ENCODE assay signal across 17 cellular contexts in the genomic region with DNA sequence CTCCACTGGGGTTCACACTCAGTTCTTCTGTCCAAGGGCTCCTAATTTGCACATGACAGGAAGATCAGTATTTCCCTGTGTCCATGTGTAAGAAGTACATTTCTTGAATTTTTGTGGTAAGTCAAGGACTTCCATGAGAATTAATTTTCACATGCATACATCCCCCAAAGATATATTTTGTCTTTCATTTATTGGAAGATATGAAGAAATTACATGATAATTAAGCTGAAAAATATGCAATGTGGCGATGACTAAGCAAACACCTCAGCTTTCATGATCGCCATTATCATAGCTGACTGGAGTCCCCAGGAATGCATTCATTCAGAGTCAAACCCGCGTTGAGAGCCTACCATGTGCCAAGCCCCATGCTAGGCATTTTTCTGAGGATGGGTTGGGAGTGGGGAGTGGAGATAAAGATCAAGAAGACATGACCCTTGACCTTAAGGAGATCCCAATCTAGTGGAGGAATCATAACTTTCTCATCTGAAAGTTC.
DNase-seq lines count a peak whose midpoint lies in the region; ATAC-seq and TF ChIP-seq lines count a peak whose summit lies in the region.
"Had no signal": no experiment of that assay in that cellular context is flagged by ENCODE, and none has a peak within 500 bp of the region (broad histone marks: within the 10 kb centered on the region; RNA-seq: fewer than 3 reads in every experiment).

No MANE protein-coding gene starts in this region.

- BruUV-seq in PC-3 (replicated peaks; lab: Mats Ljungman, UMichigan): no TSS peak

- no peaks in the 10 kb centered on the region for H3K4me1 Mint-ChIP-seq in activated naive CD4-positive, alpha-beta T cell treated with anti-CD3 and anti-CD28 coated beads for 36 hours (ENCODE audit: low read depth)
- H3K4me1 Mint-ChIP-seq: immature natural killer cell had no signal

- no peaks in the 10 kb centered on the region for H3K9me3 ChIP-seq in PC-3 (ENCODE audit: low read length)
- H3K9me3 ChIP-seq in osteoblast (ENCODE audit: low read depth, low read length): no peaks in the 10 kb centered on the region

- H4K20me1 ChIP-seq in PC-3 (ENCODE audit: low read length) (no peaks in the 10 kb centered on the region), osteoblast (ENCODE audit: insufficient read depth, low read length) (no peaks in the 10 kb centered on the region)

- H3K4me2 ChIP-seq in PC-3 (ENCODE audit: low read length): peak overlapping the region; percentile 25
- no peak overlapping the region for H3K4me2 ChIP-seq in osteoblast (ENCODE audit: insufficient read depth, low read length)

- CTCF ChIA-PET in PC-3 (lab: Charles Lee): no interaction called here
- CTCF ChIA-PET in activated naive CD4-positive, alpha-beta T cell treated with anti-CD3 and anti-CD28 coated beads for 36 hours (lab: Charles Lee): no interaction called here

- H3K4me3 ChIP-seq in PC-3 (ENCODE audit: low read length) (no peak overlapping the region), osteoblast (ENCODE audit: insufficient read depth, low read length) (no peak overlapping the region)

- no peaks in the 10 kb centered on the region for H3K36me3 ChIP-seq in PC-3 (ENCODE audit: low read depth, low read length)
- H3K36me3 ChIP-seq in osteoblast (ENCODE audit: insufficient read depth, low read length): no peaks in the 10 kb centered on the region

- peak overlapping the region; percentile 47 for H2AFZ ChIP-seq in PC-3 (ENCODE audit: low read length)
- peak overlapping the region; percentile 24 for H2AFZ ChIP-seq in osteoblast (ENCODE audit: low read length)

- H3K79me2 ChIP-seq in PC-3 (ENCODE audit: low read length) (no peaks in the 10 kb centered on the region), osteoblast (ENCODE audit: insufficient read depth, low read length) (no peaks in the 10 kb centered on the region)

- intact Hi-C loops in PC-3 (cut with micrococcal nuclease): no loop called here
- intact Hi-C loops in activated naive CD4-positive, alpha-beta T cell treated with anti-CD3 and anti-CD28 coated beads for 36 hours (cut with micrococcal nuclease): no loop called here

- no peak overlapping the region for H3K9ac ChIP-seq in PC-3 (ENCODE audit: low read length)

- H3K27ac ChIP-seq in PC-3 (ENCODE audit: low read length) (no peak overlapping the region), epithelial cell of prostate (peak overlapping the region; percentile 99), osteoblast (ENCODE audit: low read depth, low read length) (peak overlapping the region; percentile 58)

- ATAC-seq in PC-3 (no peak), HG02759 (IDR thresholded peaks at IDR 0.05; ENCODE audit: unreplicated experiment) (no peak)
- ATAC-seq: CD8-positive, alpha-beta T cell; esophagus mucosa; right cardiac atrium had no signal

- no peak overlapping the region for H3K4me3 Mint-ChIP-seq in activated naive CD4-positive, alpha-beta T cell treated with anti-CD3 and anti-CD28 coated beads for 36 hours
- H3K4me3 Mint-ChIP-seq: CD8-positive, alpha-beta T cell; immature natural killer cell had no signal

- no peaks in the 10 kb centered on the region for H3F3A ChIP-seq in PC-3 (ENCODE audit: low read length, unreplicated experiment)

- H3K4me1 ChIP-seq in PC-3 (ENCODE audit: insufficient read depth, low read length) (peaks cover 10% of the 10 kb centered on the region), osteoblast (ENCODE audit: insufficient read depth, low read length) (peaks cover 18% of the 10 kb centered on the region)

- H3K27me3 Mint-ChIP-seq in activated naive CD4-positive, alpha-beta T cell treated with anti-CD3 and anti-CD28 coated beads for 36 hours (ENCODE audit: low read depth): no peaks in the 10 kb centered on the region

- H3K36me3 Mint-ChIP-seq in activated naive CD4-positive, alpha-beta T cell treated with anti-CD3 and anti-CD28 coated beads for 36 hours (ENCODE audit: low read depth): no peaks in the 10 kb centered on the region
- H3K36me3 Mint-ChIP-seq: CD8-positive, alpha-beta T cell; immature natural killer cell had no signal

- H3K27me3 ChIP-seq in PC-3 (ENCODE audit: low read length) (no peaks in the 10 kb centered on the region), osteoblast (ENCODE audit: insufficient read depth, low read length) (no peaks in the 10 kb centered on the region)

- POLR2A ChIA-PET in PC-3 (lab: Charles Lee; ENCODE audit: unreplicated experiment): no interaction called here

- TF ChIP-seq CTCF in PC-3 (conservative IDR thresholded peaks at IDR 0.05; ENCODE audit: low read depth, low read length) (no peak), osteoblast (IDR thresholded peaks at IDR 0.05; ENCODE audit: extremely low read depth, low read depth, low read length) (no peak), GM20000 (IDR thresholded peaks at IDR 0.05; ENCODE audit: extremely low read depth, missing control alignments) (no peak)

- no peaks in the 10 kb centered on the region for H3K9me3 Mint-ChIP-seq in activated naive CD4-positive, alpha-beta T cell treated with anti-CD3 and anti-CD28 coated beads for 36 hours
- H3K9me3 Mint-ChIP-seq: CD8-positive, alpha-beta T cell; immature natural killer cell had no signal

- H3K27ac Mint-ChIP-seq in activated naive CD4-positive, alpha-beta T cell treated with anti-CD3 and anti-CD28 coated beads for 36 hours: no peak overlapping the region
- H3K27ac Mint-ChIP-seq: CD8-positive, alpha-beta T cell; immature natural killer cell had no signal

- H3K9me2 ChIP-seq in PC-3 (replicated peaks; ENCODE audit: low read length): no peaks in the 10 kb centered on the region

- DNase-seq in ELR (ENCODE audit: low read depth): peak; percentile 94
- DNase-seq in PC-3: peak; percentile 57
- DNase-seq in epithelial cell of prostate (ENCODE audit: low read depth, low spot score): peak; percentile 68
- no peak for DNase-seq in osteoblast (ENCODE audit: insufficient read length, low spot score, missing footprints)
- no peak for DNase-seq in GM20000 (ENCODE audit: low spot score)
- DNase-seq in activated naive CD4-positive, alpha-beta T cell treated with anti-CD3 and anti-CD28 coated beads for 36 hours: no peak
- no peak for DNase-seq in COR-L47 (lab: John Stamatoyannopoulos, UW)
- DNase-seq: activated CD4-positive, alpha-beta T cell treated with anti-CD3 and anti-CD28 coated beads, Interleukin-2, amount 50 U/mL, for 48 hours; activated effector memory CD4-positive, alpha-beta T cell treated with anti-CD3 and anti-CD28 coated beads, Interleukin-2, amount 50 U/mL, for 16 hours; CD8-positive, alpha-beta T cell; cerebellar nuclear complex; immature natural killer cell; NCI-H345; right cardiac atrium; T-helper 2 cell had no signal

Comparison
In these comparisons a context has a peak if more than half of its experiments do, and no peak if none do; other contexts are left out.
1. DNase-seq: peak in ELR (single experiment), PC-3 (single experiment) and epithelial cell of prostate (single experiment); none in osteoblast (single experiment), GM20000 (single experiment), activated naive CD4-positive, alpha-beta T cell treated with anti-CD3 and anti-CD28 coated beads for 36 hours (single experiment) and COR-L47 (single experiment).